Comparison of ENCODE assay signal across 8 cellular contexts in the genomic region with DNA sequence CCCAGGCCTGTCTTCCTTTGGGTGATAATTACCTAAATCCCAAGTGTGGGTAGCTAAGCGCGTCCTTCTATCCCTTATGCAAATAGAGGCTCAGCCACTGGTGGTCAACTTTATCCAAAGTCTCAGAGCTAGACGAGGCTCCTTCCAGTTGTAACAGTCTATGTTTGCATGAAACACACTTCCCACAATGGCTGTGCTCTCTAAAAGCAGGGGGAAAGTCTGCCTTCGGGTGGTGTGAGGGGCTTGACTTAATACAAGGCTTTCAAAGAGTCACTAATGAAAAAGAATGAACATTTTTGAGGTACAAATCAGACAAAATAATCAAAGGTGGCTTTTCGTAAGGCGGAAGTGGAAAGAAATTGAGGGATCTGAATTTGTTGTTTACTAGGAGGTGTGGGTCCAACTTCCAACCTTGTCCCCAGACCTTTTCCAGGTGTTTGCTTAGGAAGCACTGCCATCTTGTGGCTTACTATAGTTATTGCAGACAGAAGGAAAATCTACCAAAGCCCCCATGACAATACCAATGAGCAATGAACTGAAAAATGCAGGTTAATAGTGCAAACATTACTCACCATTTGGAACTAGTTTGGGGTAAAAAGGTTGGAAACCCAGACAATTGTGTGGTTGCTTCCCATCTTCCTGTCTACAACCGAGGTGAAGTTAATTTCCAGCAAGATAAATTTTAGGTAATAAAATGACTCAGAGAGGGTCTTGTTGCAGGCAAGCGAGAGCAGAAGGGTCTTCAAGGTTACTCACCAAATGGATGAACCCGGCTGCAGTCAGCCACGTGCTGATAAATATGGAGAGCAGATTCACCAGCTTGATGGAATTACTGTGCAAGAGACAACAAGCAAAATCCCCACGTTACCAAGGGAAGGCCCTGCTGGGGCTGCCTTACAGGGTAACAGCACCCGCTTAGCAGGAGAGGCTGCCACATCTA.
DNase-seq lines count a peak whose midpoint lies in the region; ATAC-seq, FAIRE-seq and TF ChIP-seq lines count a peak whose summit lies in the region.

No MANE protein-coding gene starts in this region.

- no peaks in the 10 kb centered on the region for H3K9me3 Mint-ChIP-seq in MCF 10A (ENCODE audit: unreplicated experiment)

- no peak overlapping the region for H3K9ac ChIP-seq in kidney (ENCODE audit: low read length in 2 of 2)

- WGBS in transverse colon (ENCODE audit: low coverage in 1 of 2), 2 donors = 35 to 50% methylated on average over 4 to 12 of the region's 12 CpGs

- no peaks in the 10 kb centered on the region for H3K4me1 ChIP-seq in kidney (ENCODE audit: control insufficient read depth in 1 of 2, insufficient read depth in 1 of 2, low read depth in 1 of 2, low read length in 2 of 2)
- peaks cover 0 to 16% (median 3%) of the 10 kb centered on the region in 4 donors for H3K4me1 ChIP-seq in transverse colon

- H3K36me3 Mint-ChIP-seq in MCF 10A (ENCODE audit: insufficient read depth, unreplicated experiment) = no peaks in the 10 kb centered on the region

- H3K4me3 ChIP-seq in kidney (ENCODE audit: low read length in 2 of 2) (no peak overlapping the region), transverse colon (no peak overlapping the region)

- no peak overlapping the region for H3K27ac Mint-ChIP-seq in MCF 10A (ENCODE audit: low read depth, unreplicated experiment)

- in situ Hi-C loops in transverse colon (cut with MboI; ENCODE audit: low pct_ligation_motif_present in 1 of 4, low pct_unique_long_range_greater_than_20kb in 1 of 4, low sequenced_read_pairs in 3 of 4) = no loop called here

- H3K27me3 ChIP-seq in transverse colon = no peaks in the 10 kb centered on the region

- H3K4me3 Mint-ChIP-seq in MCF 10A (ENCODE audit: unreplicated experiment) = no peak overlapping the region

- TF ChIP-seq POLR2A in transverse colon (IDR thresholded peaks at IDR 0.05) = no peak

- peak; percentile 46 for DNase-seq in NCI-H1105 treated with DMSO at 0.1 percent for 48 hours (lab: John Stamatoyannopoulos, UW)
- DNase-seq in NCI-H1105 (lab: John Stamatoyannopoulos, UW) = no peak
- peak; percentile 79 for DNase-seq in HCEC 1CT
- peak; percentile 43 for DNase-seq in NCI-H2227 (lab: John Stamatoyannopoulos, UW; ENCODE audit: unreplicated experiment)
- DNase-seq in MCF 10A (ENCODE audit: unreplicated experiment) = peak; percentile 72
- no peak for DNase-seq in kidney
- no peak for DNase-seq in transverse colon

- peaks cover 10% of the 10 kb centered on the region for H3K4me1 Mint-ChIP-seq in MCF 10A (ENCODE audit: insufficient read depth, unreplicated experiment)

- TF ChIP-seq EP300 in transverse colon (IDR thresholded peaks at IDR 0.05; ENCODE audit: low read depth) = no peak

- intact Hi-C loops in MCF 10A (cut with micrococcal nuclease) = loop anchor here (1.0 to 5.0 kb wide), 5 partner anchors 107 to 1709 kb away; no protein-coding TSS in a partner anchor
- intact Hi-C loops in kidney (cut with DNase I) = no loop called here
- intact Hi-C loops in transverse colon (cut with DNase I; ENCODE audit: low total_unique reads) = no loop called here

- POLR2A ChIA-PET in MCF 10A (lab: Yijun Ruan, JAX) = no interaction called here

- ATAC-seq in GM21528 (IDR thresholded peaks at IDR 0.05; ENCODE audit: low FRiP score, unreplicated experiment) = no peak

- H3K36me3 ChIP-seq in kidney (ENCODE audit: control insufficient read depth in 1 of 2, insufficient read depth in 2 of 2, low read length in 2 of 2) (no peaks in the 10 kb centered on the region), transverse colon (no peaks in the 10 kb centered on the region)

- no TSS peak for BruUV-seq in MCF 10A (replicated peaks; lab: Mats Ljungman, UMichigan)

- no peaks in the 10 kb centered on the region for H3K9me3 ChIP-seq in kidney (ENCODE audit: control insufficient read depth in 1 of 2, low read length in 2 of 2)
- H3K9me3 ChIP-seq in transverse colon = no peaks in the 10 kb centered on the region

- CTCF ChIA-PET in MCF 10A (lab: Yijun Ruan, JAX) = interaction anchor here (0.6 to 3.4 kb wide), 14 partner anchors 8 to 1141 kb away, joined by 3 to 32 read pairs (median 3); no protein-coding TSS in a partner anchor

- TF ChIP-seq CTCF in MCF 10A (IDR thresholded peaks at IDR 0.05; ENCODE audit: unreplicated experiment) = peak; percentile 78
- TF ChIP-seq CTCF in kidney (IDR thresholded peaks at IDR 0.05; ENCODE audit: borderline replicate concordance, extremely low read depth, insufficient read depth) = peak; percentile 65
- TF ChIP-seq CTCF in transverse colon (IDR thresholded peaks at IDR 0.05) = peak; percentile 73 to 86 (median 81)

- H3K27ac ChIP-seq in kidney (ENCODE audit: low read depth in 2 of 2, low read length in 2 of 2) = no peak overlapping the region
- no peak overlapping the region for H3K27ac ChIP-seq in transverse colon

- H3K27me3 Mint-ChIP-seq in MCF 10A (ENCODE audit: insufficient read depth, unreplicated experiment) = no peaks in the 10 kb centered on the region

- peak; percentile 68 for FAIRE-seq in kidney (lab: Jason Lieb, UNC)

Comparison
In these comparisons a context has a peak if more than half of its experiments do, and no peak if none do; other contexts are left out.
1. DNase-seq: peak in NCI-H1105 treated with DMSO at 0.1 percent for 48 hours (single experiment), HCEC 1CT (single experiment), NCI-H2227 (single experiment) and MCF 10A (single experiment); none in NCI-H1105 (single experiment), kidney (single experiment) and transverse colon (single experiment).
2. Peak in every context shown above with its lines, with median percentiles within 50 percentile points of each other: CTCF ChIP-seq.